8 cellular contexts compared by ENCODE assay signal in genomic region chr6:143450453-143451362, GRCh38. TPM values are rescaled to one million over a fixed set of nuclear protein-coding genes. Genes with fewer than 3 reads are reported as not detected.
A peak's percentile ranks its signal among the peaks of the same experiment; 100 is the strongest.
DNase-seq lines count a peak whose midpoint lies in the region; ATAC-seq, FAIRE-seq and TF ChIP-seq lines count a peak whose summit lies in the region.

Gene ADAT2, minus strand, starts transcription at chr6:143450695. Its CDS starts 37 bp downstream, at chr6:143450658.
Gene PEX3, plus strand, starts transcription at chr6:143450805. Its CDS starts 238 bp downstream, at chr6:143451043.

- peak; percentile 91 for FAIRE-seq in GM12892 (lab: Jason Lieb, UNC)

- peak within 1 kb of the TSS; percentile 71 for H3K4me3 ChIP-seq in cardiac muscle cell
- peak within 1 kb of the TSS; percentile 94 for H3K4me3 ChIP-seq in parathyroid adenoma (ENCODE audit: low read depth, low read length)
- H3K4me3 ChIP-seq in transverse colon = peak within 1 kb of the TSS; percentile 59 to 84 (median 65)

- in situ Hi-C loops in transverse colon (cut with MboI; ENCODE audit: low pct_ligation_motif_present in 1 of 4, low pct_unique_long_range_greater_than_20kb in 1 of 4, low sequenced_read_pairs in 3 of 4) = no loop called here

- H3K36me3 ChIP-seq in cardiac muscle cell = no peaks in the 10 kb centered on the region
- no peaks in the 10 kb centered on the region for H3K36me3 ChIP-seq in parathyroid adenoma (ENCODE audit: control insufficient read depth, insufficient read depth, low read length)
- H3K36me3 ChIP-seq in transverse colon = no peaks in the 10 kb centered on the region

- H3K27me3 Mint-ChIP-seq in activated naive CD8-positive, alpha-beta T cell treated with anti-CD3 and anti-CD28 coated beads, Interleukin-2, amount 50 U/mL, for 24 hours = no peaks in the 10 kb centered on the region

- peak; percentile 98 for ATAC-seq in HG02840 (IDR thresholded peaks at IDR 0.05; ENCODE audit: low FRiP score, unreplicated experiment)
- ATAC-seq in activated naive CD8-positive, alpha-beta T cell treated with anti-CD3 and anti-CD28 coated beads, Interleukin-2, amount 50 U/mL, for 24 hours = peak; percentile 99

- H3K4me2 ChIP-seq in parathyroid adenoma (ENCODE audit: low read length) = peak within 1 kb of the TSS; percentile 95

- peak within 1 kb of the TSS; percentile 95 for H2AFZ ChIP-seq in parathyroid adenoma

- H3K9me3 ChIP-seq in cardiac muscle cell (ENCODE audit: low read depth) = no peaks in the 10 kb centered on the region
- H3K9me3 ChIP-seq in parathyroid adenoma (ENCODE audit: control insufficient read depth, low read length) = no peaks in the 10 kb centered on the region
- H3K9me3 ChIP-seq in transverse colon = no peaks in the 10 kb centered on the region

- peaks cover 41% of the 10 kb centered on the region for H3K4me1 Mint-ChIP-seq in activated naive CD8-positive, alpha-beta T cell treated with anti-CD3 and anti-CD28 coated beads, Interleukin-2, amount 50 U/mL, for 24 hours

- H3K9ac ChIP-seq in parathyroid adenoma = no peak within 1 kb of the TSS

- 0% methylated on average over 3 to 48 of the region's 55 CpGs for WGBS in transverse colon (ENCODE audit: low coverage in 1 of 2), 2 donors

- TF ChIP-seq POLR2A in GM12892 (IDR thresholded peaks at IDR 0.05; ENCODE audit: low read depth, low read length) (peak; percentile 88), transverse colon (IDR thresholded peaks at IDR 0.05) (peak; percentile 71)

- peak within 1 kb of the TSS; percentile 94 for H3K4me3 Mint-ChIP-seq in activated naive CD8-positive, alpha-beta T cell treated with anti-CD3 and anti-CD28 coated beads, Interleukin-2, amount 50 U/mL, for 24 hours

- peak within 1 kb of the TSS; percentile 99 for H3K27ac Mint-ChIP-seq in activated naive CD8-positive, alpha-beta T cell treated with anti-CD3 and anti-CD28 coated beads, Interleukin-2, amount 50 U/mL, for 24 hours

- no peak for TF ChIP-seq CTCF in cardiac muscle cell (IDR thresholded peaks at IDR 0.05; ENCODE audit: low read depth, low read length)
- no peak for TF ChIP-seq CTCF in parathyroid adenoma (IDR thresholded peaks at IDR 0.05)
- no peak for TF ChIP-seq CTCF in transverse colon (IDR thresholded peaks at IDR 0.05)

- H3K27ac ChIP-seq in cardiac muscle cell = peak within 1 kb of the TSS; percentile 83
- peak within 1 kb of the TSS; percentile 67 for H3K27ac ChIP-seq in parathyroid adenoma
- H3K27ac ChIP-seq in transverse colon = peak within 1 kb of the TSS; percentile 76 to 85 (median 81)

- peaks cover 19% of the 10 kb centered on the region for H3K4me1 ChIP-seq in cardiac muscle cell (ENCODE audit: low read depth)
- H3K4me1 ChIP-seq in parathyroid adenoma = peaks cover 5% of the 10 kb centered on the region
- peaks cover 8 to 28% (median 15%) of the 10 kb centered on the region in 4 donors for H3K4me1 ChIP-seq in transverse colon

- H3K27me3 ChIP-seq in cardiac muscle cell (no peaks in the 10 kb centered on the region), parathyroid adenoma (ENCODE audit: control insufficient read depth, insufficient read depth, low read length) (no peaks in the 10 kb centered on the region), transverse colon (no peaks in the 10 kb centered on the region)

- no peaks in the 10 kb centered on the region for H3K9me3 Mint-ChIP-seq in activated naive CD8-positive, alpha-beta T cell treated with anti-CD3 and anti-CD28 coated beads, Interleukin-2, amount 50 U/mL, for 24 hours

- H3K79me2 ChIP-seq in parathyroid adenoma = peaks cover 14% of the 10 kb centered on the region

- DNase-seq in GM12892 (ENCODE audit: insufficient read length) (peak; percentile 65), NCI-H1436 (lab: John Stamatoyannopoulos, UW) (peak; percentile 84), SW480 (ENCODE audit: low spot score) (peak; percentile 91), cardiac muscle cell (ENCODE audit: low read depth in 1 of 2, low spot score in 1 of 2) (peak; percentile 96 to 97), transverse colon (peak; percentile 95)
- DNase-seq in activated naive CD8-positive, alpha-beta T cell treated with anti-CD3 and anti-CD28 coated beads, Interleukin-2, amount 50 U/mL, for 24 hours = peak; percentile 93

- peaks cover 26% of the 10 kb centered on the region for H3K36me3 Mint-ChIP-seq in activated naive CD8-positive, alpha-beta T cell treated with anti-CD3 and anti-CD28 coated beads, Interleukin-2, amount 50 U/mL, for 24 hours (ENCODE audit: low read depth)

- intact Hi-C loops in transverse colon (cut with DNase I; ENCODE audit: low total_unique reads) = no loop called here

- no peak for TF ChIP-seq EP300 in transverse colon (IDR thresholded peaks at IDR 0.05; ENCODE audit: low read depth)

RNA-seq across cellular contexts. Expression of gene ADAT2, which starts in this region (rescaled TPM):
- 24.6 TPM for polyA plus RNA-seq in GM12892 (2012; ENCODE audit: missing spikeins)
- 5.7 and 5.9 TPM in 2 replicates for total RNA-seq in cardiac muscle cell
- 10.9 and 13.2 TPM in 2 replicates for polyA plus RNA-seq in cardiac muscle cell
- total RNA-seq in transverse colon = 10 to 100 TPM in 2 of 4 donors, 1 to 10 TPM in 1, under 1 TPM in 1; 0.75 to 12.7 (median 9.7) TPM

RNA-seq across cellular contexts. Expression of gene PEX3, which starts in this region (rescaled TPM):
- polyA plus RNA-seq in GM12892 (2012; ENCODE audit: missing spikeins) = 26.1 TPM
- total RNA-seq in cardiac muscle cell = 8.9 and 17.9 TPM in 2 replicates
- polyA plus RNA-seq in cardiac muscle cell = 34.9 and 40.0 TPM in 2 replicates
- total RNA-seq in transverse colon = 10 to 100 TPM in 1 of 4 donors, 1 to 10 TPM in 1, not detected in 2; 7.6 to 13.2 TPM

Comparison
In these comparisons a context has a peak if more than half of its experiments do, and no peak if none do; other contexts are left out.
1. Peak in every context shown above with its lines: DNase-seq, ATAC-seq, H3K4me3 ChIP-seq and H3K27ac ChIP-seq.